ENCODE assay signal across 13 cellular contexts in genomic region chr19:6774821-6775707, GRCh38. TPM values are rescaled to one million over a fixed set of nuclear protein-coding genes. Genes with fewer than 3 reads are reported as not detected.
DNase-seq lines count a peak whose midpoint lies in the region; ATAC-seq and TF ChIP-seq lines count a peak whose summit lies in the region.
"Had no signal": no experiment of that assay in that cellular context is flagged by ENCODE, and none has a peak within 500 bp of the region (broad histone marks: within the 10 kb centered on the region; RNA-seq: fewer than 3 reads in every experiment).

No MANE protein-coding gene starts in this region.

- no peak for TF ChIP-seq CTCF in SU-DHL-6 (IDR thresholded peaks at IDR 0.05; ENCODE audit: insufficient read depth, low read length, poor library complexity, severe bottlenecking)

- H3K9me2 ChIP-seq in SU-DHL-6 (replicated peaks; ENCODE audit: insufficient read depth, low read length), result no peaks in the 10 kb centered on the region

- peak; percentile 64 for DNase-seq in NCI-H82 (lab: John Stamatoyannopoulos, UW)
- DNase-seq in NCI-H82 treated with DMSO at 0.1 percent for 48 hours (lab: John Stamatoyannopoulos, UW; ENCODE audit: unreplicated experiment), result no peak
- DNase-seq in H4 (ENCODE audit: low spot score), result peak; percentile 48
- DNase-seq in immature natural killer cell, result no peak
- DNase-seq in cortex of kidney (lab: John Stamatoyannopoulos, UW), result no peak
- DNase-seq in G401 (ENCODE audit: low spot score), result no peak
- DNase-seq: activated CD4-positive, CD25-positive, alpha-beta regulatory T cell treated with anti-CD3 and anti-CD28 coated beads, Interleukin-2, amount 50 U/mL, for 72 hours; KG1; left cardiac atrium had no signal

- peak overlapping the region; percentile 64 to 91 (median 68) for H3K4me3 Mint-ChIP-seq in immature natural killer cell

- peaks cover 20 to 24% (median 21%) of the 10 kb centered on the region in 3 donors for H3K36me3 Mint-ChIP-seq in immature natural killer cell

- no peaks in the 10 kb centered on the region for H3K27me3 ChIP-seq in SU-DHL-6 (ENCODE audit: low read length)

- H3K4me2 ChIP-seq in SU-DHL-6 (ENCODE audit: low read depth, low read length, poor library complexity, severe bottlenecking), result no peak overlapping the region

- no peak overlapping the region for H3K4me3 ChIP-seq in SU-DHL-6 (ENCODE audit: insufficient read depth, low read length, poor library complexity, severe bottlenecking)
- H3K4me3 ChIP-seq: esophagus muscularis mucosa had no signal

- H3K27ac ChIP-seq in SU-DHL-6 (ENCODE audit: low read depth, low read length), result peak overlapping the region; percentile 11; the same call in 1 of the 2 replicates
- H3K27ac ChIP-seq: esophagus muscularis mucosa had no signal

- in situ Hi-C loops in G401 (cut with HindIII; ENCODE audit: low sequenced_read_pairs), result no loop called here

- ATAC-seq in GM19351 (IDR thresholded peaks at IDR 0.05; ENCODE audit: unreplicated experiment), result no peak

- H3K27ac Mint-ChIP-seq in immature natural killer cell, result peak overlapping the region; percentile 71 to 92 (median 85)

- peaks cover 68% of the 10 kb centered on the region for H3K79me2 ChIP-seq in SU-DHL-6 (ENCODE audit: insufficient read depth, low read length)

- no peaks in the 10 kb centered on the region for H3K36me3 ChIP-seq in SU-DHL-6 (ENCODE audit: low read length)
- H3K36me3 ChIP-seq: esophagus muscularis mucosa had no signal

- no peak overlapping the region for H2AFZ ChIP-seq in SU-DHL-6 (ENCODE audit: low read depth, low read length, severe bottlenecking)

- peaks cover 10% of the 10 kb centered on the region; the same call in 1 of the 2 replicates for H3F3A ChIP-seq in SU-DHL-6 (ENCODE audit: insufficient read depth)

- no peaks in the 10 kb centered on the region for H3K9me3 ChIP-seq in SU-DHL-6 (ENCODE audit: insufficient read depth, low read length)
- H3K9me3 ChIP-seq: esophagus muscularis mucosa had no signal

- H4K20me1 ChIP-seq in SU-DHL-6 (ENCODE audit: low read depth, low read length), result peaks cover 3% of the 10 kb centered on the region; the same call in 1 of the 2 replicates

- H3K9ac ChIP-seq in SU-DHL-6 (ENCODE audit: low read length), result no peak overlapping the region

- peaks cover 65 to 76% of the 10 kb centered on the region in 2 donors for H3K4me1 Mint-ChIP-seq in immature natural killer cell

- peaks cover 5 to 22% (median 8%) of the 10 kb centered on the region in 3 donors for H3K27me3 Mint-ChIP-seq in immature natural killer cell (ENCODE audit: low read depth in 3 of 3)

- H3K9me3 Mint-ChIP-seq in immature natural killer cell, result no peaks in the 10 kb centered on the region

RNA-seq across cellular contexts. Expression of gene VAV1, which starts 2.6 kb away (rescaled TPM):
- 0.06 TPM in 1 of 2 replicates, not detected in the other for total RNA-seq in H4 (2014; rRNA removed; shearing (Covaris generic))
- polyA plus RNA-seq in immature natural killer cell, result 10 to 100 TPM; 19.4 to 44.8 (median 22.8) TPM
- not detected in 2 replicates for total RNA-seq in G401 (2014; rRNA removed; shearing (Covaris generic))
- total RNA-seq: A172 had no signal

RNA-seq across cellular contexts. Expression of gene SH2D3A, which starts 7.8 kb away (rescaled TPM):
- not detected in 2 replicates for total RNA-seq in H4 (2014; rRNA removed; shearing (Covaris generic))
- 10 to 100 TPM in 1 of 3 donors, 1 to 10 TPM in 2; 7.4 to 13.6 (median 7.7) TPM for polyA plus RNA-seq in immature natural killer cell
- 12.2 and 16.1 TPM in 2 replicates for total RNA-seq in G401 (2014; rRNA removed; shearing (Covaris generic))
- total RNA-seq: A172 had no signal

RNA-seq across cellular contexts. Expression of gene TRIP10, which starts 35.6 kb away (rescaled TPM):
- 29.5 and 91.7 TPM in 2 replicates for total RNA-seq in H4 (2014; rRNA removed; shearing (Covaris generic))
- polyA plus RNA-seq in immature natural killer cell, result 1 to 10 TPM in 1 of 3 donors, under 1 TPM in 1, not detected in 1; 0.86 to 1.5 TPM
- 74.8 and 108 TPM in 2 replicates for total RNA-seq in G401 (2014; rRNA removed; shearing (Covaris generic))

RNA-seq across cellular contexts. Expression of gene GPR108, which starts 37.7 kb away (rescaled TPM):
- 65.4 and 81.8 TPM in 2 replicates for total RNA-seq in H4 (2014; rRNA removed; shearing (Covaris generic))
- 100 to 1,000 TPM; 127 to 178 (median 160) TPM for polyA plus RNA-seq in immature natural killer cell
- total RNA-seq in G401 (2014; rRNA removed; shearing (Covaris generic)), result 27.5 and 34.7 TPM in 2 replicates

RNA-seq across cellular contexts. Expression of gene C3, which starts 54.6 kb away (rescaled TPM):
- 4.7 and 9.1 TPM in 2 replicates for total RNA-seq in H4 (2014; rRNA removed; shearing (Covaris generic))
- under 1 TPM in 2 of 3 donors, not detected in 1; 0.09 to 0.78 TPM for polyA plus RNA-seq in immature natural killer cell
- total RNA-seq in G401 (2014; rRNA removed; shearing (Covaris generic)), result 2.1 and 2.3 TPM in 2 replicates

Comparison
In these comparisons a context has a peak if more than half of its experiments do, and no peak if none do; other contexts are left out.
1. DNase-seq: peak in NCI-H82 (single experiment) and H4 (single experiment); none in NCI-H82 treated with DMSO at 0.1 percent for 48 hours (single experiment), immature natural killer cell (0 of 3), cortex of kidney (single experiment) and G401 (single experiment).
2. RNA of gene SH2D3A, which starts 7.8 kb away (total RNA-seq): 12.2 to 16.1 TPM in G401; not detected in H4; every median in the first group is over 10 times any median in the second.